17 cellular contexts compared by ENCODE assay signal in genomic region chr19:56751078-56751489, GRCh38.
DNase-seq lines count a peak whose midpoint lies in the region; ATAC-seq and TF ChIP-seq lines count a peak whose summit lies in the region.
"Had no signal": no experiment of that assay in that cellular context is flagged by ENCODE, and none has a peak within 500 bp of the region (broad histone marks: within the 10 kb centered on the region; RNA-seq: fewer than 3 reads in every experiment).

No MANE protein-coding gene starts in this region.

- H3K27me3 Mint-ChIP-seq in effector memory CD8-positive, alpha-beta T cell = no peaks in the 10 kb centered on the region
- H3K27me3 Mint-ChIP-seq: activated CD4-positive, alpha-beta T cell treated with anti-CD3 and anti-CD28 coated beads for 36 hours; activated naive CD8-positive, alpha-beta T cell treated with anti-CD3 and anti-CD28 coated beads, Interleukin-2, amount 10 ng/mL, durations not matched to agents 7 days and 5 days had no signal

- CTCF ChIA-PET in A673 (lab: Charles Lee) = no interaction called here

- DNase-seq in A673 (ENCODE audit: low spot score) (peak; percentile 74), NCI-H2227 (lab: John Stamatoyannopoulos, UW; ENCODE audit: unreplicated experiment) (peak; percentile 99), dorsolateral prefrontal cortex (peak; percentile 41 to 94 (median 88)), nucleus accumbens (lab: John Stamatoyannopoulos, UW) (peak in 55 of 56 donors; percentile 22 to 89 (median 71)), NCI-H1694 (lab: John Stamatoyannopoulos, UW) (no peak), Peyer's patch (no peak), SW 1271 (lab: John Stamatoyannopoulos, UW) (no peak)
- no peak for DNase-seq in effector memory CD8-positive, alpha-beta T cell
- DNase-seq: activated CD4-positive, alpha-beta T cell treated with anti-CD3 and anti-CD28 coated beads for 36 hours; activated naive CD8-positive, alpha-beta T cell treated with anti-CD3 and anti-CD28 coated beads, Interleukin-2, amount 10 ng/mL, durations not matched to agents 7 days and 5 days; activated T-cell treated with anti-CD3 and anti-CD28 coated beads for 4 hours; left cardiac atrium; NCI-H526; stimulated activated CD4-positive, alpha-beta T cell treated with anti-CD3 and anti-CD28 coated beads, Interleukin-2, amount 100 ng/mL, for 48 hours had no signal

- no TSS peak for BruUV-seq in A673 (replicated peaks; lab: Mats Ljungman, UMichigan)

- H3K4me1 ChIP-seq in A673 (ENCODE audit: insufficient read depth, low read length, poor library complexity, severe bottlenecking) (peaks cover 14% of the 10 kb centered on the region), Peyer's patch (no peaks in the 10 kb centered on the region)

- no peak for TF ChIP-seq POLR2A in Peyer's patch (IDR thresholded peaks at IDR 0.05)

- H3K27ac ChIP-seq in A673 (ENCODE audit: low read depth, low read length, poor library complexity, severe bottlenecking) = no peak overlapping the region
- peak overlapping the region; percentile 55 to 94 (median 81) for H3K27ac ChIP-seq in dorsolateral prefrontal cortex
- H3K27ac ChIP-seq in Peyer's patch = no peak overlapping the region
- H3K27ac ChIP-seq: KMS-11 had no signal

- no peak overlapping the region for H3K27ac Mint-ChIP-seq in effector memory CD8-positive, alpha-beta T cell
- H3K27ac Mint-ChIP-seq: activated CD4-positive, alpha-beta T cell treated with anti-CD3 and anti-CD28 coated beads for 36 hours; activated naive CD8-positive, alpha-beta T cell treated with anti-CD3 and anti-CD28 coated beads, Interleukin-2, amount 10 ng/mL, durations not matched to agents 7 days and 5 days; T-helper 2 cell treated with Interferon-gamma antibody and Interleukin-4, amounts not matched to agents 5 μg/mL and 100 μg/mL, for 36 hours had no signal

- no peak overlapping the region for H3K4me3 Mint-ChIP-seq in effector memory CD8-positive, alpha-beta T cell
- H3K4me3 Mint-ChIP-seq: activated CD4-positive, alpha-beta T cell treated with anti-CD3 and anti-CD28 coated beads for 36 hours; activated naive CD8-positive, alpha-beta T cell treated with anti-CD3 and anti-CD28 coated beads, Interleukin-2, amount 10 ng/mL, durations not matched to agents 7 days and 5 days; T-helper 2 cell treated with Interferon-gamma antibody and Interleukin-4, amounts not matched to agents 5 μg/mL and 100 μg/mL, for 36 hours had no signal

- H3K9me3 ChIP-seq in A673 (ENCODE audit: low read depth, low read length, poor library complexity, severe bottlenecking) (no peaks in the 10 kb centered on the region), Peyer's patch (peaks cover 0 to 7% (median 0%) of the 10 kb centered on the region in 4 donors)

- no peak for TF ChIP-seq CTCF in A673 (conservative IDR thresholded peaks at IDR 0.05; ENCODE audit: low read depth, low read length)
- peak in 12 of 56 donors; percentile 5 to 39 (median 18) for TF ChIP-seq CTCF in dorsolateral prefrontal cortex (IDR thresholded peaks at IDR 0.05 in 54 of 56, conservative IDR thresholded peaks at IDR 0.05 in 2 of 56; ENCODE audit: low read depth in 1 of 56, partially characterized antibody in 56 of 56)
- TF ChIP-seq CTCF in Peyer's patch (IDR thresholded peaks at IDR 0.05) = no peak

- peaks cover 2% of the 10 kb centered on the region for H3K36me3 Mint-ChIP-seq in effector memory CD8-positive, alpha-beta T cell (ENCODE audit: insufficient read depth)
- H3K36me3 Mint-ChIP-seq: activated naive CD8-positive, alpha-beta T cell treated with anti-CD3 and anti-CD28 coated beads, Interleukin-2, amount 10 ng/mL, durations not matched to agents 7 days and 5 days had no signal

- ATAC-seq in effector memory CD8-positive, alpha-beta T cell (replicated peaks) = no peak
- ATAC-seq: activated CD4-positive, alpha-beta T cell treated with anti-CD3 and anti-CD28 coated beads for 36 hours; right cardiac atrium had no signal

- H3K36me3 ChIP-seq in A673 (ENCODE audit: insufficient read depth, low read length, poor library complexity, severe bottlenecking) (no peaks in the 10 kb centered on the region), Peyer's patch (no peaks in the 10 kb centered on the region)

- H3K9me3 Mint-ChIP-seq in effector memory CD8-positive, alpha-beta T cell = peaks cover 14 to 25% of the 10 kb centered on the region in 2 donors

- H3K27me3 ChIP-seq in A673 (replicated peaks; ENCODE audit: insufficient read depth, low read depth, low read length, poor library complexity) (no peaks in the 10 kb centered on the region), dorsolateral prefrontal cortex (no peaks in the 10 kb centered on the region), Peyer's patch (no peaks in the 10 kb centered on the region)

- no peaks in the 10 kb centered on the region for H3K4me1 Mint-ChIP-seq in effector memory CD8-positive, alpha-beta T cell (ENCODE audit: low read depth in 2 of 2)
- H3K4me1 Mint-ChIP-seq: activated CD4-positive, alpha-beta T cell treated with anti-CD3 and anti-CD28 coated beads for 36 hours; activated naive CD8-positive, alpha-beta T cell treated with anti-CD3 and anti-CD28 coated beads, Interleukin-2, amount 10 ng/mL, durations not matched to agents 7 days and 5 days had no signal

- intact Hi-C loops in A673 (cut with micrococcal nuclease; ENCODE audit: unreplicated experiment) = no loop called here
- intact Hi-C loops in dorsolateral prefrontal cortex (cut with DNase I) = loop anchor here in 1 of 2 donors (2.0 kb wide), 1 partner anchor 88 kb away; no protein-coding TSS in a partner anchor

- POLR2A ChIA-PET in A673 (lab: Charles Lee; ENCODE audit: low non-redundant PET) = no interaction called here

- H3K4me3 ChIP-seq in A673 (ENCODE audit: low read depth, low read length, poor library complexity, severe bottlenecking) = no peak overlapping the region
- H3K4me3 ChIP-seq in dorsolateral prefrontal cortex = peak overlapping the region in 46 of 59 donors; percentile 1 to 49 (median 22)
- H3K4me3 ChIP-seq in Peyer's patch = no peak overlapping the region

Comparison
In these comparisons a context has a peak if more than half of its experiments do, and no peak if none do; other contexts are left out.
1. DNase-seq: peak in A673 (single experiment), NCI-H2227 (single experiment), dorsolateral prefrontal cortex (10 of 10) and nucleus accumbens (55 of 56); none in NCI-H1694 (single experiment), Peyer's patch (0 of 3), effector memory CD8-positive, alpha-beta T cell (0 of 3) and SW 1271 (0 of 2).
2. H3K27ac ChIP-seq: peak in dorsolateral prefrontal cortex (59 of 59); none in A673 (single experiment) and Peyer's patch (0 of 4).
3. H3K4me3 ChIP-seq: peak in dorsolateral prefrontal cortex (46 of 59); none in A673 (single experiment) and Peyer's patch (0 of 4).